26 cellular contexts compared by ENCODE assay signal in the genomic region with DNA sequence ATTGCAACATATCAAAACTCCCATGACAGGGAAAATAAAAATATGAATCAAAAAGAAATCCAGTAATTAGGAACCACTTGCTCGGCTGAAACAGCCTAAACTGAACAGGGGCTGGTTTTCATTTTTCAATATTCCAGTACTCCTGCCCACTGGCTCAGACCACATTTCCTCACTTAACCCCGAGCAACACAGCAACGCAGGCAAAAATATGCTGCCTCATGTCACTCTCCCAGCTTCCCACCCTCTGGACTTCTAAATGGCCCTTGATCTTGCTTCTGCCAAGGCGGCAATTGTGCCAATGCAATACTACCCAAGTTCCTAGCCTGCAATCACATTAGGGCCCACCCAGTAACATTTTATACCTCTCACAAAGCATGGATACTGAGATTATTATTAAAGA. TPM values are rescaled to one million over a fixed set of nuclear protein-coding genes. Genes with fewer than 3 reads are reported as not detected.
A peak's percentile ranks its signal among the peaks of the same experiment; 100 is the strongest.
DNase-seq lines count a peak whose midpoint lies in the region; ATAC-seq and TF ChIP-seq lines count a peak whose summit lies in the region.
"Had no signal": no experiment of that assay in that cellular context is flagged by ENCODE, and none has a peak within 500 bp of the region (broad histone marks: within the 10 kb centered on the region; RNA-seq: fewer than 3 reads in every experiment).

No MANE protein-coding gene starts in this region.

- peak; percentile 12 for ATAC-seq in thoracic aorta (ENCODE audit: insufficient number of reproducible peaks, low FRiP score, low read depth)
- no peak for ATAC-seq in stimulated activated effector memory CD8-positive, alpha-beta T cell treated with anti-CD3 and anti-CD28 coated beads, Interleukin-12 subunit alpha, Interleukin-12 subunit beta, amount 100 ng/mL, for 72 hours
- ATAC-seq: GM12878 had no signal

- no peak overlapping the region for H2BK20ac ChIP-seq in H9 (ENCODE audit: low read depth, low read length, poor library complexity, severe bottlenecking)

- H3T11ph ChIP-seq in H9 (ENCODE audit: low read length): no peak overlapping the region

- H2BK15ac ChIP-seq in H9 (ENCODE audit: low read depth, low read length): no peak overlapping the region

- no peaks in the 10 kb centered on the region for H3K9me3 ChIP-seq in H9 (ENCODE audit: control insufficient read depth, low read depth, low read length)
- H3K9me3 ChIP-seq in thoracic aorta: no peaks in the 10 kb centered on the region
- H3K9me3 ChIP-seq in endodermal cell (ENCODE audit: control insufficient read depth, low read length): no peaks in the 10 kb centered on the region
- H3K9me3 ChIP-seq: BE2C had no signal

- H3K4me1 ChIP-seq in H9 (ENCODE audit: insufficient read depth, low read length) (no peaks in the 10 kb centered on the region), thoracic aorta (ENCODE audit: control insufficient read depth in 1 of 2, low read depth in 2 of 2) (peaks cover 10 to 34% of the 10 kb centered on the region in 2 donors), endodermal cell (ENCODE audit: control insufficient read depth, insufficient read depth, low read length) (no peaks in the 10 kb centered on the region)
- H3K4me1 ChIP-seq: BE2C had no signal

- no peak overlapping the region for H3K4ac ChIP-seq in H9 (ENCODE audit: low read depth, low read length)

- no peak overlapping the region for H4K8ac ChIP-seq in H9 (replicated peaks; ENCODE audit: insufficient read length, low read depth, low read length)

- H2AK5ac ChIP-seq in H9 (ENCODE audit: insufficient read length, low read length): no peak overlapping the region

- H3K23ac ChIP-seq in H9 (ENCODE audit: insufficient read length, low read depth, low read length): no peak overlapping the region

- peak overlapping the region; percentile 9 for H3K4me3 ChIP-seq in thoracic aorta
- H3K4me3 ChIP-seq in endodermal cell (ENCODE audit: low read length): no peak overlapping the region
- H3K4me3 ChIP-seq: GM12878 had no signal

- DNase-seq in H9 (no peak), nephron progenitor cell (no peak), thoracic aorta (ENCODE audit: low spot score) (no peak), endodermal cell (no peak), pons (ENCODE audit: low spot score) (no peak)
- no peak for DNase-seq in stimulated activated effector memory CD8-positive, alpha-beta T cell treated with anti-CD3 and anti-CD28 coated beads, Interleukin-12 subunit alpha, Interleukin-12 subunit beta, amount 100 ng/mL, for 72 hours (ENCODE audit: low spot score in 2 of 2)
- DNase-seq: BE2C; CD8-positive, alpha-beta memory T cell; DMS 273 treated with DMSO at 0.1 percent for 48 hours; DMS79; EL; GDM1; GOT3; HCEC 1CT; Karpas-422; NCI-H1092; NCI-H1417 treated with DMSO at 0.1 percent for 48 hours; NCI-H1694 treated with DMSO at 0.1 percent for 48 hours; NCI-H2081; NCI-H2227 treated with DMSO at 0.1 percent for 48 hours; NCI-H526 treated with DMSO at 0.1 percent for 48 hours; RPMI8226; SHP77 treated with DMSO at 0.1 percent for 48 hours had no signal

- WGBS in H9 (ENCODE audit: extremely low coverage, insufficient read length, low lambda C conversion rate): no CpG with 5 or more reads among the region's 4 CpGs
- 96 to 100% methylated on average over 1 to 4 of the region's 4 CpGs for WGBS in endodermal cell (ENCODE audit: insufficient coverage in 1 of 2, insufficient read length in 1 of 2), 2 experiments

- H2AFZ ChIP-seq in H9 (ENCODE audit: low read length): no peak overlapping the region

- H4K5ac ChIP-seq in H9 (ENCODE audit: insufficient read length, low read depth, low read length): no peak overlapping the region

- no peak overlapping the region for H4K91ac ChIP-seq in H9 (ENCODE audit: insufficient read length, low read depth, low read length)

- H3K27me3 ChIP-seq in H9 (ENCODE audit: insufficient read depth, low read length) (no peaks in the 10 kb centered on the region), thoracic aorta (replicated peaks; ENCODE audit: insufficient read depth) (no peaks in the 10 kb centered on the region), endodermal cell (ENCODE audit: control insufficient read depth, insufficient read depth, low read length, poor library complexity, severe bottlenecking) (no peaks in the 10 kb centered on the region)
- H3K27me3 ChIP-seq: BE2C had no signal

- H3K14ac ChIP-seq in H9 (ENCODE audit: insufficient read depth, low read length): no peak overlapping the region

- H3K56ac ChIP-seq in H9 (ENCODE audit: insufficient read length, low read depth, low read length): no peak overlapping the region

- no peak overlapping the region for H2BK120ac ChIP-seq in H9 (ENCODE audit: low read depth, low read length, poor library complexity, severe bottlenecking)

- H3K23me2 ChIP-seq in H9 (ENCODE audit: insufficient read length, low read depth, low read length, poor library complexity, severe bottlenecking): no peaks in the 10 kb centered on the region

- H3K27ac ChIP-seq in H9 (ENCODE audit: insufficient read length, low read depth, low read length) (no peak overlapping the region), thoracic aorta (peak overlapping the region; percentile 13 to 55), endodermal cell (ENCODE audit: low read depth, low read length) (no peak overlapping the region)

- no peaks in the 10 kb centered on the region; the same call in 1 of the 2 replicates for H3K79me2 ChIP-seq in H9 (ENCODE audit: insufficient read depth, low read length)

- H3K9ac ChIP-seq in H9 (ENCODE audit: extremely low read depth, insufficient read length, low read length) (no peak overlapping the region), endodermal cell (ENCODE audit: extremely low read depth, low read length, poor library complexity, severe bottlenecking) (no peak overlapping the region)

- no peaks in the 10 kb centered on the region for H4K20me1 ChIP-seq in H9 (ENCODE audit: control insufficient read depth, insufficient read depth, insufficient read length)

- H3K18ac ChIP-seq in H9 (ENCODE audit: insufficient read length, low read depth, low read length): no peak overlapping the region

- H3K36me3 ChIP-seq in thoracic aorta (no peaks in the 10 kb centered on the region), endodermal cell (ENCODE audit: control insufficient read depth, insufficient read depth, low read length) (peaks cover 62% of the 10 kb centered on the region)
- H3K36me3 ChIP-seq: BE2C had no signal

- H3K27ac Mint-ChIP-seq in H9 (peak overlapping the region in 2 of 3 experiments; percentile 9 to 84; a peak in 2 of 7 replicates), brain (peak overlapping the region in 4 of 5 experiments; percentile 59 to 97 (median 85)), nephron progenitor cell (peak overlapping the region; percentile 40), endodermal cell (no peak overlapping the region)
- H3K27ac Mint-ChIP-seq in stimulated activated effector memory CD8-positive, alpha-beta T cell treated with anti-CD3 and anti-CD28 coated beads, Interleukin-12 subunit alpha, Interleukin-12 subunit beta, amount 100 ng/mL, for 72 hours: no peak overlapping the region

- H3K9me3 Mint-ChIP-seq in H9: no peaks in the 10 kb centered on the region
- H3K9me3 Mint-ChIP-seq in brain: no peaks in the 10 kb centered on the region
- H3K9me3 Mint-ChIP-seq in nephron progenitor cell: no peaks in the 10 kb centered on the region
- no peaks in the 10 kb centered on the region for H3K9me3 Mint-ChIP-seq in endodermal cell
- H3K9me3 Mint-ChIP-seq in stimulated activated effector memory CD8-positive, alpha-beta T cell treated with anti-CD3 and anti-CD28 coated beads, Interleukin-12 subunit alpha, Interleukin-12 subunit beta, amount 100 ng/mL, for 72 hours: no peaks in the 10 kb centered on the region
- H3K9me3 Mint-ChIP-seq: CD14-positive monocyte; CD8-positive, alpha-beta memory T cell had no signal

- H3K4me2 ChIP-seq in H9 (ENCODE audit: insufficient read depth, insufficient read length, low read length): no peak overlapping the region

- no peaks in the 10 kb centered on the region for H3K79me1 ChIP-seq in H9 (ENCODE audit: insufficient read depth, low read depth, low read length, poor library complexity, severe bottlenecking)

- no peak overlapping the region for H2BK5ac ChIP-seq in H9 (ENCODE audit: insufficient read length, low read length)

- no peak overlapping the region for H2BK12ac ChIP-seq in H9 (ENCODE audit: insufficient read length, low read depth, low read length)

- H3K4me3 Mint-ChIP-seq in H9 (no peak overlapping the region), brain (peak overlapping the region in 2 of 5 experiments; percentile 16 to 36), nephron progenitor cell (no peak overlapping the region), endodermal cell (no peak overlapping the region)
- H3K4me3 Mint-ChIP-seq in stimulated activated effector memory CD8-positive, alpha-beta T cell treated with anti-CD3 and anti-CD28 coated beads, Interleukin-12 subunit alpha, Interleukin-12 subunit beta, amount 100 ng/mL, for 72 hours: no peak overlapping the region
- H3K4me3 Mint-ChIP-seq: CD14-positive monocyte had no signal

- H3K4me1 Mint-ChIP-seq in H9 (0 out of 4 replicates have a peak, but pooled peaks cover 0 to under 1% of the 10 kb centered on the region in 2 experiments), brain (peaks cover 10% of the 10 kb centered on the region), nephron progenitor cell (peaks cover 6% of the 10 kb centered on the region), endodermal cell (no peaks in the 10 kb centered on the region)
- peaks cover 12% of the 10 kb centered on the region for H3K4me1 Mint-ChIP-seq in stimulated activated effector memory CD8-positive, alpha-beta T cell treated with anti-CD3 and anti-CD28 coated beads, Interleukin-12 subunit alpha, Interleukin-12 subunit beta, amount 100 ng/mL, for 72 hours

- H3K27me3 Mint-ChIP-seq in H9 (ENCODE audit: low read depth): no peaks in the 10 kb centered on the region
- no peaks in the 10 kb centered on the region for H3K27me3 Mint-ChIP-seq in brain
- H3K27me3 Mint-ChIP-seq in nephron progenitor cell (ENCODE audit: low read depth, poor library complexity): no peaks in the 10 kb centered on the region
- H3K27me3 Mint-ChIP-seq in endodermal cell (ENCODE audit: insufficient read depth): no peaks in the 10 kb centered on the region

- H3K36me3 Mint-ChIP-seq in H9 (ENCODE audit: insufficient read depth in 1 of 3, low read depth in 3 of 3): peaks cover 10 to 47% (median 29%) of the 10 kb centered on the region in 3 experiments; a peak in 6 of 7 replicates
- H3K36me3 Mint-ChIP-seq in brain: peaks cover 35% of the 10 kb centered on the region
- peaks cover 54% of the 10 kb centered on the region for H3K36me3 Mint-ChIP-seq in nephron progenitor cell (ENCODE audit: low read depth)
- peaks cover 31% of the 10 kb centered on the region for H3K36me3 Mint-ChIP-seq in endodermal cell (ENCODE audit: low read depth)
- peaks cover 11% of the 10 kb centered on the region for H3K36me3 Mint-ChIP-seq in stimulated activated effector memory CD8-positive, alpha-beta T cell treated with anti-CD3 and anti-CD28 coated beads, Interleukin-12 subunit alpha, Interleukin-12 subunit beta, amount 100 ng/mL, for 72 hours

- TF ChIP-seq CTCF in H9 (conservative IDR thresholded peaks at IDR 0.05) (no peak), brain (conservative IDR thresholded peaks at IDR 0.05) (no peak), nephron progenitor cell (IDR thresholded peaks at IDR 0.05) (no peak), thoracic aorta (IDR thresholded peaks at IDR 0.05) (no peak), endodermal cell (conservative IDR thresholded peaks at IDR 0.05) (no peak)

RNA-seq across cellular contexts. Expression of gene USP46, which starts 30.6 kb away (rescaled TPM):
- total RNA-seq in H9 (2021): 53.6 and 59.8 TPM in 2 replicates
- polyA plus RNA-seq in brain (ENCODE audit: insufficient read depth, low read depth, low replicate concordance): 10.2 TPM
- 10 to 100 TPM; 12.2 to 15.5 TPM for total RNA-seq in thoracic aorta
- 10 to 100 TPM; 42.0 to 42.9 TPM for total RNA-seq in endodermal cell
- 30.4 TPM for polyA plus RNA-seq in endodermal cell (2013, experiment 1 of 2)
- polyA plus RNA-seq in endodermal cell (2013, experiment 2 of 2): 28.4 TPM

Comparison
In these comparisons a context has a peak if more than half of its experiments do, and no peak if none do; other contexts are left out.
1. H3K27ac ChIP-seq: peak in thoracic aorta (2 of 2); none in H9 (single experiment) and endodermal cell (single experiment).
2. H3K27ac Mint-ChIP-seq: peak in H9 (2 of 3), brain (4 of 5) and nephron progenitor cell (single experiment); none in endodermal cell (single experiment) and stimulated activated effector memory CD8-positive, alpha-beta T cell treated with anti-CD3 and anti-CD28 coated beads, Interleukin-12 subunit alpha, Interleukin-12 subunit beta, amount 100 ng/mL, for 72 hours (single experiment).